In the genomic region with DNA sequence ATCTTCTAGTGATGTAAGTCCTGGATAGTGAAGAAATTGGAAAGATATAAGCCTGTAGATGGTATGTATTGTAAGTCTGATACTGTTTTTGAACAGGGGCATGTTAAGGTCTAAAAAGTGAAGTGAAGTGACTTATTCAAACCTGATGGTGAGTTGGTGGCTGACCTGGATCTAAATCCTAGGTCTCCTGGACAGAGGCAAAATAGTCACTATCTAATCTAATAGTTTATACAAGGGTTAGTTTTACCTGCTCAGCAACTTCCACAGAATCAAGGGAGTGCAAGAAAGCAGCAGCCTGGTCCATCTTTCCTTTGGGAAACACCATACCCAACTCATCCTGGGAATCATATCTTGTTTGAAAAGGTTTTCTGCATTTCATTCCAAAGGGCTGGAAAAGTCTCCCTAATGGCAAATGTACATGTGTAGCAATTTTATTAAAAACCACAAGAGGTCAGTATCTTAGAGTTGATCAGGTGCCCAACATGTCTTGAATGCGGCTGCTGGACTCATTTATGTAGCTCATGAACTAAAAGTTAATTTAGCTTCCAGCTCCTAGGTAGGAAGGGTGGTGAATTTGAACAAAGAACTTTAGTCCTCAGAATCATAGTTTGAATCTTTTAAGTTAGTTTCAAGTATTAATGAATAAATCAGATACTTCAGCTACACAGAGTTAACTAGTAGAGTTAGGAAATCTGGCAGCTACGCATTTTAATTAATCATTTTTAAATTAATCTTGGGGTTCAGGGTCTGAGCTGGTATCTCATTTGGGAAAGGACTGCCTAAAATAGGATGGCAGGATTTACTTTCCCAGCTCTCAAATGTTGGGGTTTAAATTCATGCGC, we compare ENCODE assay signal across 9 cellular contexts. TPM values are rescaled to one million over a fixed set of nuclear protein-coding genes. Genes with fewer than 3 reads are reported as not detected.
DNase-seq lines count a peak whose midpoint lies in the region; ATAC-seq and TF ChIP-seq lines count a peak whose summit lies in the region.
"Had no signal": no experiment of that assay in that cellular context is flagged by ENCODE, and none has a peak within 500 bp of the region (broad histone marks: within the 10 kb centered on the region; RNA-seq: fewer than 3 reads in every experiment).

No MANE protein-coding gene starts in this region.

- H3K4me1 ChIP-seq in mammary epithelial cell (ENCODE audit: insufficient read depth, low read length) (no peaks in the 10 kb centered on the region), right lobe of liver (peaks cover 0 to 82% (median 12%) of the 10 kb centered on the region in 4 donors)

- no peak overlapping the region for H3K4me2 ChIP-seq in mammary epithelial cell (ENCODE audit: insufficient read depth, low read depth, low read length)

- no peaks in the 10 kb centered on the region for H3K9me3 ChIP-seq in mammary epithelial cell (replicated peaks; ENCODE audit: insufficient read depth, low read length)
- no peaks in the 10 kb centered on the region for H3K9me3 ChIP-seq in right lobe of liver

- POLR2A ChIA-PET in activated CD4-positive, alpha-beta T cell treated with anti-CD3 and anti-CD28 coated beads for 36 hours (lab: Charles Lee): no interaction called here

- no peak overlapping the region for H2AFZ ChIP-seq in mammary epithelial cell (ENCODE audit: low read depth, low read length)

- peaks cover 66% of the 10 kb centered on the region for H3K36me3 Mint-ChIP-seq in activated T-helper 1 cell treated with anti-CD3 and anti-CD28 coated beads, Interleukin-12 subunit alpha, Interleukin-12 subunit beta, Interleukin-2, Interleukin-4 antibody, amounts not matched to agents 30 ng/mL and 10 ng/mL and 1 ng/mL, durations not matched to agents 14 hours and 24 hours and 36 hours (ENCODE audit: low read depth)
- peaks cover 72% of the 10 kb centered on the region for H3K36me3 Mint-ChIP-seq in activated CD4-positive, alpha-beta T cell treated with anti-CD3 and anti-CD28 coated beads for 36 hours (ENCODE audit: low read depth)

- no peak overlapping the region for H3K27ac Mint-ChIP-seq in activated T-helper 1 cell treated with anti-CD3 and anti-CD28 coated beads, Interleukin-12 subunit alpha, Interleukin-12 subunit beta, Interleukin-2, Interleukin-4 antibody, amounts not matched to agents 30 ng/mL and 10 ng/mL and 1 ng/mL, durations not matched to agents 14 hours and 24 hours and 36 hours
- no peak overlapping the region for H3K27ac Mint-ChIP-seq in activated CD4-positive, alpha-beta T cell treated with anti-CD3 and anti-CD28 coated beads for 36 hours
- H3K27ac Mint-ChIP-seq: activated naive CD8-positive, alpha-beta T cell had no signal

- H4K20me1 ChIP-seq in mammary epithelial cell (ENCODE audit: insufficient read depth, low read length): no peaks in the 10 kb centered on the region

- dilution Hi-C loops in mammary epithelial cell (cut with HindIII; ENCODE audit: low sequenced_read_pairs): no loop called here

- H3K9ac ChIP-seq in mammary epithelial cell (ENCODE audit: insufficient read depth, low read length): no peak overlapping the region

- BruUV-seq in mammary epithelial cell (replicated peaks; lab: Mats Ljungman, UMichigan): no TSS peak

- ATAC-seq in right lobe of liver: peak; percentile 69 to 86 (median 74)
- ATAC-seq in activated CD4-positive, alpha-beta T cell treated with anti-CD3 and anti-CD28 coated beads for 36 hours: no peak

- H3K4me3 Mint-ChIP-seq in activated T-helper 1 cell treated with anti-CD3 and anti-CD28 coated beads, Interleukin-12 subunit alpha, Interleukin-12 subunit beta, Interleukin-2, Interleukin-4 antibody, amounts not matched to agents 30 ng/mL and 10 ng/mL and 1 ng/mL, durations not matched to agents 14 hours and 24 hours and 36 hours: no peak overlapping the region
- H3K4me3 Mint-ChIP-seq in activated CD4-positive, alpha-beta T cell treated with anti-CD3 and anti-CD28 coated beads for 36 hours: no peak overlapping the region
- H3K4me3 Mint-ChIP-seq: activated naive CD8-positive, alpha-beta T cell had no signal

- H3K27me3 ChIP-seq in mammary epithelial cell (ENCODE audit: insufficient read depth, low read length): no peaks in the 10 kb centered on the region
- H3K27me3 ChIP-seq in right lobe of liver: no peaks in the 10 kb centered on the region

- DNase-seq in NCI-H510A treated with DMSO at 0.1 percent for 48 hours (lab: John Stamatoyannopoulos, UW) (peak; percentile 61), NCI-H510A (lab: John Stamatoyannopoulos, UW) (no peak), NCI-H2196 treated with DMSO at 0.1 percent for 48 hours (lab: John Stamatoyannopoulos, UW; ENCODE audit: unreplicated experiment) (peak; percentile 74), mammary epithelial cell (peak; percentile 18), right lobe of liver (no peak)
- no peak for DNase-seq in activated T-helper 1 cell treated with anti-CD3 and anti-CD28 coated beads, Interleukin-12 subunit alpha, Interleukin-12 subunit beta, Interleukin-2, Interleukin-4 antibody, amounts not matched to agents 30 ng/mL and 10 ng/mL and 1 ng/mL, durations not matched to agents 14 hours and 24 hours and 36 hours (ENCODE audit: low spot score)
- no peak for DNase-seq in stimulated activated CD4-positive, alpha-beta T cell treated with anti-CD3 and anti-CD28 coated beads, Interleukin-12 subunit alpha, Interleukin-12 subunit beta, amount 100 ng/mL, for 4 hours
- no peak for DNase-seq in activated CD4-positive, alpha-beta T cell treated with anti-CD3 and anti-CD28 coated beads for 36 hours

- no peaks in the 10 kb centered on the region for H3K27me3 Mint-ChIP-seq in activated T-helper 1 cell treated with anti-CD3 and anti-CD28 coated beads, Interleukin-12 subunit alpha, Interleukin-12 subunit beta, Interleukin-2, Interleukin-4 antibody, amounts not matched to agents 30 ng/mL and 10 ng/mL and 1 ng/mL, durations not matched to agents 14 hours and 24 hours and 36 hours (ENCODE audit: insufficient read depth)
- H3K27me3 Mint-ChIP-seq in activated CD4-positive, alpha-beta T cell treated with anti-CD3 and anti-CD28 coated beads for 36 hours: no peaks in the 10 kb centered on the region
- H3K27me3 Mint-ChIP-seq: activated naive CD8-positive, alpha-beta T cell had no signal

- in situ Hi-C loops in mammary epithelial cell (cut with MboI; ENCODE audit: low sequenced_read_pairs in 2 of 2): loop anchor here in 1 of 2 donors (10.0 kb wide), 1 partner anchor 517 kb away; no protein-coding TSS in a partner anchor

- H3K36me3 ChIP-seq in mammary epithelial cell (ENCODE audit: insufficient read depth, low read length): peaks cover 30% of the 10 kb centered on the region
- peaks cover 0 to 5% (median 0%) of the 10 kb centered on the region in 4 donors for H3K36me3 ChIP-seq in right lobe of liver

- H3K27ac ChIP-seq in mammary epithelial cell (ENCODE audit: insufficient read depth, low read depth, low read length) (no peak overlapping the region), right lobe of liver (peak overlapping the region in 2 of 3 donors; percentile 12 to 70)

- no peaks in the 10 kb centered on the region for H3K9me3 Mint-ChIP-seq in activated T-helper 1 cell treated with anti-CD3 and anti-CD28 coated beads, Interleukin-12 subunit alpha, Interleukin-12 subunit beta, Interleukin-2, Interleukin-4 antibody, amounts not matched to agents 30 ng/mL and 10 ng/mL and 1 ng/mL, durations not matched to agents 14 hours and 24 hours and 36 hours
- no peaks in the 10 kb centered on the region for H3K9me3 Mint-ChIP-seq in activated CD4-positive, alpha-beta T cell treated with anti-CD3 and anti-CD28 coated beads for 36 hours (ENCODE audit: low read depth)

- TF ChIP-seq CTCF in mammary epithelial cell (conservative IDR thresholded peaks at IDR 0.05 in 1 of 2, IDR thresholded peaks at IDR 0.05 in 1 of 2; ENCODE audit: extremely low read depth in 1 of 2, insufficient read depth in 1 of 2, low read depth in 1 of 2, low read length in 2 of 2): peak; percentile 62 to 65
- peak; percentile 60 to 74 (median 64) for TF ChIP-seq CTCF in right lobe of liver (IDR thresholded peaks at IDR 0.05)

- H3K4me3 ChIP-seq in mammary epithelial cell (replicated peaks in 1 of 3; ENCODE audit: insufficient read depth in 1 of 3, low read depth in 2 of 3, low read length in 3 of 3): no peak overlapping the region
- no peak overlapping the region for H3K4me3 ChIP-seq in right lobe of liver

- 67% methylated on average over 3 of the region's 3 CpGs for WGBS in mammary epithelial cell (ENCODE audit: low coverage, missing lambda C conversion rate)
- WGBS in right lobe of liver (ENCODE audit: insufficient coverage, low coverage, low lambda C conversion rate, missing lambda C conversion rate): 51% methylated on average over 3 of the region's 3 CpGs

- no peaks in the 10 kb centered on the region for H3K79me2 ChIP-seq in mammary epithelial cell (ENCODE audit: insufficient read depth, low read length)

- CTCF ChIA-PET in mammary epithelial cell (lab: Charles Lee; ENCODE audit: low non-redundant PET): interaction anchor here (0.5 to 1.0 kb wide), 3 partner anchors 143 to 518 kb away, joined by 3 to 7 read pairs (median 4); no protein-coding TSS in a partner anchor
- CTCF ChIA-PET in activated CD4-positive, alpha-beta T cell treated with anti-CD3 and anti-CD28 coated beads for 36 hours (lab: Charles Lee): interaction anchor here (0.6 to 1.1 kb wide), 6 partner anchors 12 to 478 kb away, joined by 3 read pairs; no protein-coding TSS in a partner anchor

- intact Hi-C loops in mammary epithelial cell (cut with micrococcal nuclease) (loop anchor here (1.0 to 2.0 kb wide), 5 partner anchors 64 to 515 kb away; no protein-coding TSS in a partner anchor), right lobe of liver (cut with DNase I) (no loop called here)
- intact Hi-C loops in activated T-helper 1 cell treated with anti-CD3 and anti-CD28 coated beads, Interleukin-12 subunit alpha, Interleukin-12 subunit beta, Interleukin-2, Interleukin-4 antibody, amounts not matched to agents 30 ng/mL and 10 ng/mL and 1 ng/mL, durations not matched to agents 14 hours and 24 hours and 36 hours (cut with micrococcal nuclease): no loop called here
- intact Hi-C loops in activated CD4-positive, alpha-beta T cell treated with anti-CD3 and anti-CD28 coated beads for 36 hours (cut with DNase I, micrococcal nuclease): no loop called here

- H3K4me1 Mint-ChIP-seq in activated T-helper 1 cell treated with anti-CD3 and anti-CD28 coated beads, Interleukin-12 subunit alpha, Interleukin-12 subunit beta, Interleukin-2, Interleukin-4 antibody, amounts not matched to agents 30 ng/mL and 10 ng/mL and 1 ng/mL, durations not matched to agents 14 hours and 24 hours and 36 hours (ENCODE audit: low read depth): no peaks in the 10 kb centered on the region
- H3K4me1 Mint-ChIP-seq in activated CD4-positive, alpha-beta T cell treated with anti-CD3 and anti-CD28 coated beads for 36 hours: peaks cover 2% of the 10 kb centered on the region

- TF ChIP-seq POLR2A in right lobe of liver (IDR thresholded peaks at IDR 0.05): no peak

RNA-seq across cellular contexts. Expression of a gene that starts 26.0 kb away (rescaled TPM):
- 10 to 100 TPM; 39.3 to 53.3 TPM for total RNA-seq in mammary epithelial cell
- polyA plus RNA-seq in mammary epithelial cell: 29.4 TPM
- polyA minus RNA-seq in mammary epithelial cell: 80.3 TPM
- total RNA-seq in right lobe of liver: 10 to 100 TPM; 11.8 to 25.0 (median 17.3) TPM
- total RNA-seq in activated T-helper 1 cell treated with anti-CD3 and anti-CD28 coated beads, Interleukin-12 subunit alpha, Interleukin-12 subunit beta, Interleukin-2, Interleukin-4 antibody, amounts not matched to agents 30 ng/mL and 10 ng/mL and 1 ng/mL, durations not matched to agents 14 hours and 24 hours and 36 hours: 54.6 and 61.2 TPM in 2 replicates
- 10 to 100 TPM; 48.0 to 56.8 TPM for total RNA-seq in activated CD4-positive, alpha-beta T cell treated with anti-CD3 and anti-CD28 coated beads for 36 hours

RNA-seq across cellular contexts. Expression of a gene that starts 26.2 kb away (rescaled TPM):
- 10 to 100 TPM in 1 of 2 donors, 1 to 10 TPM in 1; 8.8 to 20.5 TPM for total RNA-seq in mammary epithelial cell
- 1.7 TPM for polyA plus RNA-seq in mammary epithelial cell
- 4.2 TPM for polyA minus RNA-seq in mammary epithelial cell
- 10 to 100 TPM in 5 of 6 experiments, 1 to 10 TPM in 1; 8.0 to 13.0 (median 10.5) TPM for total RNA-seq in right lobe of liver
- 8.9 and 12.3 TPM in 2 replicates for total RNA-seq in activated T-helper 1 cell treated with anti-CD3 and anti-CD28 coated beads, Interleukin-12 subunit alpha, Interleukin-12 subunit beta, Interleukin-2, Interleukin-4 antibody, amounts not matched to agents 30 ng/mL and 10 ng/mL and 1 ng/mL, durations not matched to agents 14 hours and 24 hours and 36 hours
- 10 to 100 TPM in 1 of 2 experiments, 1 to 10 TPM in 1; 9.3 to 10.2 TPM for total RNA-seq in activated CD4-positive, alpha-beta T cell treated with anti-CD3 and anti-CD28 coated beads for 36 hours

Comparison
In these comparisons a context has a peak if more than half of its experiments do, and no peak if none do; other contexts are left out.
1. DNase-seq: peak in NCI-H510A treated with DMSO at 0.1 percent for 48 hours (single experiment), NCI-H2196 treated with DMSO at 0.1 percent for 48 hours (single experiment) and mammary epithelial cell (single experiment); none in NCI-H510A (single experiment), right lobe of liver (0 of 3), activated T-helper 1 cell treated with anti-CD3 and anti-CD28 coated beads, Interleukin-12 subunit alpha, Interleukin-12 subunit beta, Interleukin-2, Interleukin-4 antibody, amounts not matched to agents 30 ng/mL and 10 ng/mL and 1 ng/mL, durations not matched to agents 14 hours and 24 hours and 36 hours (single experiment), stimulated activated CD4-positive, alpha-beta T cell treated with anti-CD3 and anti-CD28 coated beads, Interleukin-12 subunit alpha, Interleukin-12 subunit beta, amount 100 ng/mL, for 4 hours (single experiment) and activated CD4-positive, alpha-beta T cell treated with anti-CD3 and anti-CD28 coated beads for 36 hours (single experiment).